In genomic region chr12:25320123-25321006, GRCh38 we compare ENCODE assay signal across 11 cellular contexts.
A peak's percentile ranks its signal among the peaks of the same experiment; 100 is the strongest.
DNase-seq lines count a peak whose midpoint lies in the region; ATAC-seq and TF ChIP-seq lines count a peak whose summit lies in the region.
"Had no signal": no experiment of that assay in that cellular context is flagged by ENCODE, and none has a peak within 500 bp of the region (broad histone marks: within the 10 kb centered on the region; RNA-seq: fewer than 3 reads in every experiment).

No MANE protein-coding gene starts in this region.

- H3K27me3 ChIP-seq in smooth muscle cell (ENCODE audit: low read depth) (no peaks in the 10 kb centered on the region), psoas muscle (ENCODE audit: insufficient read depth in 3 of 3, low read length in 2 of 3) (no peaks in the 10 kb centered on the region)

- no peak overlapping the region for H3K4me3 ChIP-seq in NB4 (ENCODE audit: low read depth, low read length)
- no peak overlapping the region for H3K4me3 ChIP-seq in smooth muscle cell
- no peak overlapping the region for H3K4me3 ChIP-seq in psoas muscle

- H3K27me3 Mint-ChIP-seq in activated CD4-positive, alpha-beta memory T cell treated with anti-CD3 and anti-CD28 coated beads for 36 hours: no peaks in the 10 kb centered on the region
- peaks cover 4% of the 10 kb centered on the region for H3K27me3 Mint-ChIP-seq in activated CD4-positive, alpha-beta memory T cell treated with anti-CD3 and anti-CD28 coated beads, Interleukin-2, amount 10 ng/mL, durations not matched to agents 7 days and 5 days

- H3K9me3 Mint-ChIP-seq in activated CD4-positive, alpha-beta memory T cell treated with anti-CD3 and anti-CD28 coated beads for 36 hours: no peaks in the 10 kb centered on the region
- H3K9me3 Mint-ChIP-seq in activated CD4-positive, alpha-beta memory T cell treated with anti-CD3 and anti-CD28 coated beads, Interleukin-2, amount 10 ng/mL, durations not matched to agents 7 days and 5 days: no peaks in the 10 kb centered on the region
- H3K9me3 Mint-ChIP-seq: CD8-positive, alpha-beta T cell had no signal

- peak; percentile 25 for DNase-seq in activated CD4-positive, alpha-beta memory T cell treated with anti-CD3 and anti-CD28 coated beads for 36 hours
- DNase-seq in activated CD4-positive, alpha-beta memory T cell treated with anti-CD3 and anti-CD28 coated beads, Interleukin-2, amount 10 ng/mL, durations not matched to agents 7 days and 5 days: no peak
- DNase-seq in NB4 (ENCODE audit: low read depth): peak; percentile 42
- no peak for DNase-seq in smooth muscle cell (lab: John Stamatoyannopoulos, UW; ENCODE audit: unreplicated experiment)
- no peak for DNase-seq in GDM1 (lab: John Stamatoyannopoulos, UW)
- no peak for DNase-seq in central memory CD4-positive, alpha-beta T cell
- DNase-seq in psoas muscle: no peak
- DNase-seq: activated CD8-positive, alpha-beta memory T cell treated with anti-CD3 and anti-CD28 coated beads, Interleukin-2, amount 50 U/mL, for 48 hours; CD8-positive, alpha-beta T cell; NCI-H1694 treated with DMSO at 0.1 percent for 48 hours had no signal

- no peak overlapping the region for H3K4me2 ChIP-seq in smooth muscle cell

- H3K36me3 Mint-ChIP-seq in activated CD4-positive, alpha-beta memory T cell treated with anti-CD3 and anti-CD28 coated beads for 36 hours: no peaks in the 10 kb centered on the region
- H3K36me3 Mint-ChIP-seq in activated CD4-positive, alpha-beta memory T cell treated with anti-CD3 and anti-CD28 coated beads, Interleukin-2, amount 10 ng/mL, durations not matched to agents 7 days and 5 days (ENCODE audit: low read depth): peaks cover 2% of the 10 kb centered on the region
- H3K36me3 Mint-ChIP-seq: CD8-positive, alpha-beta T cell had no signal

- CTCF ChIA-PET in activated CD4-positive, alpha-beta memory T cell treated with anti-CD3 and anti-CD28 coated beads for 36 hours (lab: Charles Lee): interaction anchor here (1.1 to 2.4 kb wide), 2 partner anchors 14 to 79 kb away, joined by 4 to 9 read pairs; no protein-coding TSS in a partner anchor
- CTCF ChIA-PET in activated CD4-positive, alpha-beta memory T cell treated with anti-CD3 and anti-CD28 coated beads, Interleukin-2, amount 10 ng/mL, durations not matched to agents 7 days and 5 days (lab: Charles Lee): interaction anchor here (1.7 kb wide), 1 partner anchor 67 kb away, joined by 4 read pairs; no protein-coding TSS in a partner anchor

- peak overlapping the region; percentile 7 for H2AFZ ChIP-seq in smooth muscle cell (ENCODE audit: low read depth)

- TF ChIP-seq POLR2A in NB4 (IDR thresholded peaks at IDR 0.05; ENCODE audit: extremely low read depth, insufficient read length): no peak

- H3K4me3 Mint-ChIP-seq in activated CD4-positive, alpha-beta memory T cell treated with anti-CD3 and anti-CD28 coated beads for 36 hours: no peak overlapping the region
- no peak overlapping the region for H3K4me3 Mint-ChIP-seq in activated CD4-positive, alpha-beta memory T cell treated with anti-CD3 and anti-CD28 coated beads, Interleukin-2, amount 10 ng/mL, durations not matched to agents 7 days and 5 days

- H3K79me2 ChIP-seq in smooth muscle cell (ENCODE audit: low read depth): no peaks in the 10 kb centered on the region

- POLR2A ChIA-PET in activated CD4-positive, alpha-beta memory T cell treated with anti-CD3 and anti-CD28 coated beads for 36 hours (lab: Charles Lee): interaction anchor here (1.3 to 2.0 kb wide), 3 partner anchors 13 to 67 kb away, joined by 5 to 9 read pairs (median 8); no protein-coding TSS in a partner anchor
- POLR2A ChIA-PET in activated CD4-positive, alpha-beta memory T cell treated with anti-CD3 and anti-CD28 coated beads, Interleukin-2, amount 10 ng/mL, durations not matched to agents 7 days and 5 days (lab: Charles Lee): no interaction called here

- intact Hi-C loops in activated CD4-positive, alpha-beta memory T cell treated with anti-CD3 and anti-CD28 coated beads for 36 hours (cut with micrococcal nuclease): loop anchor here (1.0 to 5.0 kb wide), 7 partner anchors 13 to 498 kb away; partner anchors contain the start of genes DNAI7, ETFRF1 and KRAS
- intact Hi-C loops in psoas muscle (cut with DNase I): no loop called here

- ATAC-seq in HG02623 (IDR thresholded peaks at IDR 0.05; ENCODE audit: unreplicated experiment) (peak; percentile 65), psoas muscle (no peak)
- ATAC-seq: CD8-positive, alpha-beta T cell had no signal

- no peak for TF ChIP-seq CTCF in NB4 (IDR thresholded peaks at IDR 0.05; ENCODE audit: low read depth, low read length)
- no peak for TF ChIP-seq CTCF in smooth muscle cell (IDR thresholded peaks at IDR 0.05; ENCODE audit: borderline replicate concordance, insufficient read depth, poor library complexity, severe bottlenecking)
- no peak for TF ChIP-seq CTCF in psoas muscle (IDR thresholded peaks at IDR 0.05)

- H3F3A ChIP-seq in smooth muscle cell (ENCODE audit: low read depth): peaks cover 12% of the 10 kb centered on the region

- no peaks in the 10 kb centered on the region for H4K20me1 ChIP-seq in smooth muscle cell (ENCODE audit: low read depth)

- no peak overlapping the region for H3K27ac ChIP-seq in smooth muscle cell (ENCODE audit: low read depth)
- no peak overlapping the region for H3K27ac ChIP-seq in psoas muscle

- 58% methylated on average over 5 of the region's 5 CpGs for WGBS in smooth muscle cell (ENCODE audit: low lambda C conversion rate)
- WGBS in psoas muscle, 3 donors: 38 to 41% (median 40%) methylated on average over 5 of the region's 5 CpGs

- no peaks in the 10 kb centered on the region for H3K9me3 ChIP-seq in smooth muscle cell (replicated peaks; ENCODE audit: low read depth)
- no peaks in the 10 kb centered on the region for H3K9me3 ChIP-seq in psoas muscle

- H3K27ac Mint-ChIP-seq in activated CD4-positive, alpha-beta memory T cell treated with anti-CD3 and anti-CD28 coated beads for 36 hours: peak overlapping the region; percentile 53
- no peak overlapping the region for H3K27ac Mint-ChIP-seq in activated CD4-positive, alpha-beta memory T cell treated with anti-CD3 and anti-CD28 coated beads, Interleukin-2, amount 10 ng/mL, durations not matched to agents 7 days and 5 days

- peaks cover 4% of the 10 kb centered on the region for H3K4me1 ChIP-seq in smooth muscle cell (ENCODE audit: low read depth)
- no peaks in the 10 kb centered on the region for H3K4me1 ChIP-seq in psoas muscle

- peaks cover 48% of the 10 kb centered on the region for H3K4me1 Mint-ChIP-seq in activated CD4-positive, alpha-beta memory T cell treated with anti-CD3 and anti-CD28 coated beads for 36 hours (ENCODE audit: low read depth)
- peaks cover 44% of the 10 kb centered on the region for H3K4me1 Mint-ChIP-seq in activated CD4-positive, alpha-beta memory T cell treated with anti-CD3 and anti-CD28 coated beads, Interleukin-2, amount 10 ng/mL, durations not matched to agents 7 days and 5 days

- H3K36me3 ChIP-seq in smooth muscle cell (ENCODE audit: low read depth) (no peaks in the 10 kb centered on the region), psoas muscle (ENCODE audit: insufficient read depth in 1 of 2, low read depth in 1 of 2) (no peaks in the 10 kb centered on the region)

- H3K9ac ChIP-seq in smooth muscle cell (ENCODE audit: low read depth): no peak overlapping the region

Comparison
In these comparisons a context has a peak if more than half of its experiments do, and no peak if none do; other contexts are left out.
1. DNase-seq: peak in activated CD4-positive, alpha-beta memory T cell treated with anti-CD3 and anti-CD28 coated beads for 36 hours (single experiment) and NB4 (single experiment); none in activated CD4-positive, alpha-beta memory T cell treated with anti-CD3 and anti-CD28 coated beads, Interleukin-2, amount 10 ng/mL, durations not matched to agents 7 days and 5 days (single experiment), smooth muscle cell (single experiment), GDM1 (single experiment), central memory CD4-positive, alpha-beta T cell (single experiment) and psoas muscle (0 of 2).